In genomic region chr17:64773836-64774761, GRCh38 we compare ENCODE assay signal across 8 cellular contexts.
DNase-seq lines count a peak whose midpoint lies in the region; ATAC-seq and TF ChIP-seq lines count a peak whose summit lies in the region.

No MANE protein-coding gene starts in this region.

- TF ChIP-seq POLR2A in testis (IDR thresholded peaks at IDR 0.05), result no peak

- H3K27me3 ChIP-seq in PC-9 (ENCODE audit: insufficient read depth, low read depth) (no peaks in the 10 kb centered on the region), testis (no peaks in the 10 kb centered on the region)

- H3K27ac ChIP-seq in PC-9 (peak overlapping the region; percentile 61), testis (no peak overlapping the region)

- H2AFZ ChIP-seq in PC-9, result peak overlapping the region; percentile 71; the same call in 1 of the 2 replicates

- TSS peak; percentile 33 for BruUV-seq in PC-9 (replicated peaks; lab: Mats Ljungman, UMichigan)

- intact Hi-C loops in PC-9 (cut with micrococcal nuclease; ENCODE audit: unreplicated experiment) (loop anchor here (1.0 to 10.0 kb wide), 4 partner anchors 147 to 421 kb away; no protein-coding TSS in a partner anchor), testis (cut with DNase I; ENCODE audit: low total_unique reads) (no loop called here)

- peak; percentile 93 for DNase-seq in DMS53 (lab: John Stamatoyannopoulos, UW)
- DNase-seq in PC-9, result peak; percentile 90 to 96
- peak; percentile 48 for DNase-seq in fibroblast of mammary gland (ENCODE audit: low read depth)
- DNase-seq in renal cortical epithelial cell (ENCODE audit: low read depth), result peak; percentile 57
- DNase-seq in testis, result no peak
- DNase-seq in effector CD8-positive, alpha-beta T cell (lab: John Stamatoyannopoulos, UW), result no peak

- no peaks in the 10 kb centered on the region; the same call in 1 of the 2 replicates for H4K20me1 ChIP-seq in PC-9 (ENCODE audit: insufficient read depth)

- WGBS in testis, 2 donors, result 69 to 77% methylated on average over 9 to 18 of the region's 18 CpGs

- H3F3A ChIP-seq in PC-9 (ENCODE audit: insufficient read depth, low read depth), result peaks cover 17% of the 10 kb centered on the region; the same call in 1 of the 2 replicates

- peak overlapping the region; percentile 71 for H3K4me3 ChIP-seq in PC-9
- H3K4me3 ChIP-seq in fibroblast of mammary gland (ENCODE audit: control insufficient read depth, low read depth, low read length), result no peak overlapping the region
- no peak overlapping the region for H3K4me3 ChIP-seq in testis

- no peaks in the 10 kb centered on the region for H3K9me2 ChIP-seq in PC-9 (ENCODE audit: insufficient read depth)

- POLR2A ChIA-PET in PC-9 (lab: Charles Lee; ENCODE audit: unreplicated experiment), result interaction anchor here (0.6 to 1.6 kb wide), 4 partner anchors 268 to 1378 kb away, joined by 4 to 17 read pairs (median 5); partner anchors contain the start of genes CEP95 and DDX5

- peaks cover under 1% of the 10 kb centered on the region for H3K36me3 ChIP-seq in PC-9 (ENCODE audit: low read depth)
- H3K36me3 ChIP-seq in testis (ENCODE audit: low read depth, missing control alignments), result no peaks in the 10 kb centered on the region

- H3K4me1 ChIP-seq in PC-9 (replicated peaks; ENCODE audit: insufficient read depth) (peaks cover 18% of the 10 kb centered on the region), testis (no peaks in the 10 kb centered on the region)

- H3K4me2 ChIP-seq in PC-9, result peak overlapping the region; percentile 87

- H3K9me3 ChIP-seq in PC-9 (ENCODE audit: insufficient read depth, low read depth), result no peaks in the 10 kb centered on the region
- H3K9me3 ChIP-seq in testis, result no peaks in the 10 kb centered on the region

- TF ChIP-seq CTCF in PC-9 (conservative IDR thresholded peaks at IDR 0.05), result peak; percentile 72
- TF ChIP-seq CTCF in fibroblast of mammary gland (conservative IDR thresholded peaks at IDR 0.05; ENCODE audit: control insufficient read depth, insufficient read depth, low read depth, low read length), result peak; percentile 44
- no peak for TF ChIP-seq CTCF in testis (IDR thresholded peaks at IDR 0.05)

- ATAC-seq in HG03280 (IDR thresholded peaks at IDR 0.05; ENCODE audit: unreplicated experiment) (peak; percentile 41), HG02870 (IDR thresholded peaks at IDR 0.05; ENCODE audit: unreplicated experiment) (no peak)

- H3K79me2 ChIP-seq in PC-9 (ENCODE audit: low read depth), result peaks cover 34% of the 10 kb centered on the region

- CTCF ChIA-PET in PC-9 (lab: Charles Lee), result interaction anchor here (0.5 to 1.0 kb wide), 4 partner anchors 26 to 754 kb away, joined by 3 to 7 read pairs (median 4); partner anchors contain the start of gene ICAM2

Comparison
In these comparisons a context has a peak if more than half of its experiments do, and no peak if none do; other contexts are left out.
1. DNase-seq: peak in DMS53 (single experiment), PC-9 (2 of 2), fibroblast of mammary gland (single experiment) and renal cortical epithelial cell (single experiment); none in testis (single experiment) and effector CD8-positive, alpha-beta T cell (single experiment).
2. CTCF ChIP-seq: peak in PC-9 (single experiment) and fibroblast of mammary gland (single experiment); none in testis (0 of 3).